1 cellular context compared by ENCODE assay signal in the genomic region with DNA sequence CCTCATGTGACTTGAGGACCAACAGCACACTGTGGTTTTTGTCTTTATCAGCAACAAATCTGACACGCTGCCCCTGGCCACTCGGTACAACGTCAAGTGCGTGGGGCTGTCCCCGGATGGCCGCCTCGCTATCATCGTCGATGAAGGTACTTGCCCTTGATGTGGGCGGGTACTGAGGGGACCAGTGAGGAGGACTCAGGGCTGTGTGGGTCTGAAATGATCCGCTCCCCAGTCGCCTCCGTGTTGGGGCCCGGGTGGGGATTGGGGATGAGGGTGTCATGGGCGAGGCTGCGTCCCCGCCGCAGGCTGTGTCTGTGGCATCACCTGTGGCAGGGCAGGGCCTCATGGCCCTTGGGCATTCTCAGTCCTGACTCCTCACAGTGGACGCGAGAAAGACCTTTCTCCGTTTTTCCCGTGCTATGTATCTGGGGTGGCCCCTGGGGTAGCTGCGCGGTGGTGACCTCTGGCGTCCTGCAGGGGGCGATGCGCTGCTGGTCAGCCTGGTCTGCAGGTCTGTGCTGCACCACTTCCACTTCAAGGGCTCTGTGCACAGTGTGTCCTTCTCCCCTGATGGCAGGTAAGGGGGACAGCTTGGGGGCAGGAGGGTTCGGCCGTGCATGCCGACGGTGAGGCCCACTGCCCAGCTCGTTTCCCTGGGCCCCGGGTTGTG. TPM values are rescaled to one million over a fixed set of nuclear protein-coding genes. Genes with fewer than 3 reads are reported as not detected.
"Had no signal": no experiment of that assay in that cellular context is flagged by ENCODE, and none has a peak within 500 bp of the region (broad histone marks: within the 10 kb centered on the region; RNA-seq: fewer than 3 reads in every experiment).

No MANE protein-coding gene starts in this region.

RNA-seq across cellular contexts. Expression of a gene that starts 19.6 kb away (rescaled TPM):
- total RNA-seq: ascending aorta had no signal
